8 cellular contexts compared by ENCODE assay signal in genomic region chr1:207051615-207051943, GRCh38. TPM values are rescaled to one million over a fixed set of nuclear protein-coding genes. Genes with fewer than 3 reads are reported as not detected.
A peak's percentile ranks its signal among the peaks of the same experiment; 100 is the strongest.
DNase-seq lines count a peak whose midpoint lies in the region; ATAC-seq, FAIRE-seq and TF ChIP-seq lines count a peak whose summit lies in the region.

No MANE protein-coding gene starts in this region.

- H3K18ac ChIP-seq in H1 (ENCODE audit: extremely low read depth, low read length), result no peak overlapping the region

- no peak overlapping the region for H4K8ac ChIP-seq in H1 (ENCODE audit: extremely low read depth, insufficient read depth, low read length)

- H3K79me2 ChIP-seq in OCI-LY3 (ENCODE audit: low read length) (peaks cover 37% of the 10 kb centered on the region), H1 (ENCODE audit: control insufficient read depth in 1 of 2, insufficient read depth in 2 of 2, low read length in 2 of 2) (peaks cover 3 to 39% of the 10 kb centered on the region in 2 experiments; a peak in 3 of 4 replicates), osteoblast (ENCODE audit: insufficient read depth, low read length) (peaks cover 41% of the 10 kb centered on the region)

- H2AFZ ChIP-seq in OCI-LY3 (ENCODE audit: low read depth, low read length) (peak overlapping the region; percentile 98; the same call in 1 of the 2 replicates), H1 (ENCODE audit: low read length) (peak overlapping the region; percentile 98; the same call in 1 of the 2 replicates), osteoblast (ENCODE audit: low read length) (peak overlapping the region; percentile 95)

- TF ChIP-seq CTCF in Calu3 (IDR thresholded peaks at IDR 0.05; ENCODE audit: unreplicated experiment), result no peak
- no peak for TF ChIP-seq CTCF in OCI-LY3 (IDR thresholded peaks at IDR 0.05; ENCODE audit: low read depth, low read length)
- no peak for TF ChIP-seq CTCF in H1 (IDR thresholded peaks at IDR 0.05; ENCODE audit: control extremely low read depth in 1 of 3, insufficient read depth in 1 of 3, low read depth in 1 of 3, low read length in 3 of 3)
- TF ChIP-seq CTCF in osteoblast (IDR thresholded peaks at IDR 0.05; ENCODE audit: extremely low read depth, low read depth, low read length), result no peak

- H3K9me3 ChIP-seq in OCI-LY3 (ENCODE audit: insufficient read depth, low read length) (no peaks in the 10 kb centered on the region), H1 (ENCODE audit: insufficient read depth in 2 of 2, low read depth in 1 of 2, low read length in 1 of 2) (no peaks in the 10 kb centered on the region), osteoblast (ENCODE audit: low read depth, low read length) (no peaks in the 10 kb centered on the region)

- H3K9ac ChIP-seq in OCI-LY3 (ENCODE audit: low read length) (no peak overlapping the region), H1 (replicated peaks in 1 of 4; ENCODE audit: extremely low read depth in 1 of 4, low read depth in 3 of 4, low read length in 3 of 4) (peak overlapping the region in 1 of 4 experiments; percentile 97; a peak in 1 of 7 replicates)

- H3K4me1 ChIP-seq in OCI-LY3 (ENCODE audit: low read length) (peaks cover 41% of the 10 kb centered on the region), H1 (replicated peaks in 1 of 4; ENCODE audit: control insufficient read depth in 3 of 4, insufficient read depth in 4 of 4, low read length in 3 of 4) (peaks cover 0 to 8% (median 2%) of the 10 kb centered on the region in 4 experiments; a peak in 3 of 7 replicates), osteoblast (ENCODE audit: insufficient read depth, low read length) (peaks cover 36% of the 10 kb centered on the region)

- H3K14ac ChIP-seq in H1 (ENCODE audit: insufficient read length), result no peak overlapping the region

- no peak overlapping the region for H3K4ac ChIP-seq in H1 (replicated peaks; ENCODE audit: insufficient read length, low read depth, low read length)

- H4K5ac ChIP-seq in H1 (ENCODE audit: insufficient read length, low read depth, low read length), result no peak overlapping the region

- ATAC-seq in GM19395 (IDR thresholded peaks at IDR 0.05; ENCODE audit: unreplicated experiment), result no peak

- H4K91ac ChIP-seq in H1 (replicated peaks; ENCODE audit: insufficient read length, low read length), result no peak overlapping the region

- H3K27ac ChIP-seq in OCI-LY3 (ENCODE audit: low read length), result no peak overlapping the region
- no peak overlapping the region; the same call in 1 of the 2 replicates for H3K27ac ChIP-seq in H1 (ENCODE audit: low read depth, low read length)
- peak overlapping the region; percentile 95 for H3K27ac ChIP-seq in osteoblast (ENCODE audit: low read depth, low read length)

- H3K27ac Mint-ChIP-seq in Calu3 (ENCODE audit: unreplicated experiment), result peak overlapping the region; percentile 93

- no peak for DNase-seq in Calu3
- no peak for DNase-seq in H1 (ENCODE audit: low read depth in 1 of 2, low spot score in 2 of 2)
- DNase-seq in osteoblast (ENCODE audit: insufficient read length, low spot score, missing footprints), result no peak
- no peak for DNase-seq in HK-2 (ENCODE audit: unreplicated experiment)
- DNase-seq in NCI-H146 treated with DMSO at 0.1 percent for 48 hours (lab: John Stamatoyannopoulos, UW; ENCODE audit: unreplicated experiment), result no peak
- DNase-seq in HPDE6-E6E7 (ENCODE audit: extremely low spot score), result no peak

- H3K36me3 Mint-ChIP-seq in Calu3 (ENCODE audit: insufficient read depth, unreplicated experiment), result peaks cover 76% of the 10 kb centered on the region

- no peak overlapping the region for H2BK5ac ChIP-seq in H1 (ENCODE audit: low read depth, low read length)

- no peak for TF ChIP-seq RAD21 in H1 (IDR thresholded peaks at IDR 0.05 in 1 of 2, conservative IDR thresholded peaks at IDR 0.05 in 1 of 2; ENCODE audit: low read depth in 2 of 2, low read length in 2 of 2)

- POLR2A ChIA-PET in H1 (lab: Charles Lee; ENCODE audit: partially characterized antibody), result no interaction called here

- H3K4me3 Mint-ChIP-seq in Calu3 (ENCODE audit: low read depth, unreplicated experiment), result peak overlapping the region; percentile 97

- no TSS peak for BruUV-seq in Calu3 (replicated peaks; lab: Mats Ljungman, UMichigan)

- TF ChIP-seq POLR2A in H1 (IDR thresholded peaks at IDR 0.05; ENCODE audit: control extremely low read depth in 1 of 2, low read depth in 2 of 2, low read length in 2 of 2), result no peak

- no peak overlapping the region for H2BK15ac ChIP-seq in H1 (ENCODE audit: low read length)

- WGBS in H1 (ENCODE audit: extremely low coverage in 1 of 2, insufficient coverage in 1 of 2, insufficient read length in 1 of 2, insufficient replicate concordance in 2 of 2, low coverage in 1 of 2, low lambda C conversion rate in 2 of 2, missing lambda C conversion rate in 1 of 2), 2 experiments, result 70% methylated on average over 6 of the region's 6 CpGs; no CpG with 5 or more reads in 1 of the 2 experiments

- H3K36me3 ChIP-seq in OCI-LY3 (replicated peaks; ENCODE audit: low read depth, low read length) (peaks cover 25% of the 10 kb centered on the region), H1 (ENCODE audit: control insufficient read depth in 2 of 4, insufficient read depth in 4 of 4, low read length in 3 of 4) (peaks cover 9 to 25% (median 10%) of the 10 kb centered on the region in 4 experiments; a peak in 7 of 8 replicates), osteoblast (ENCODE audit: insufficient read depth, low read length) (peaks cover 22% of the 10 kb centered on the region)

- H3K4me1 Mint-ChIP-seq in Calu3 (ENCODE audit: low read depth, unreplicated experiment), result peaks cover 57% of the 10 kb centered on the region

- intact Hi-C loops in Calu3 (cut with micrococcal nuclease; ENCODE audit: unreplicated experiment), result loop anchor here (2.0 to 10.0 kb wide), 3 partner anchors 19 to 47 kb away; partner anchors contain the start of gene C1orf116

- H3K27me3 Mint-ChIP-seq in Calu3 (ENCODE audit: unreplicated experiment), result no peaks in the 10 kb centered on the region

- no peak for FAIRE-seq in H1 (lab: Jason Lieb, UNC)

- H3K23me2 ChIP-seq in H1 (ENCODE audit: low read depth, low read length), result peaks cover 5% of the 10 kb centered on the region; the same call in 1 of the 2 replicates

- H2BK120ac ChIP-seq in H1 (replicated peaks; ENCODE audit: low read depth, low read length), result no peak overlapping the region

- no peaks in the 10 kb centered on the region for H3K9me3 Mint-ChIP-seq in Calu3 (ENCODE audit: low read depth, unreplicated experiment)

- H3K79me1 ChIP-seq in H1 (ENCODE audit: low read depth, low read length), result no peaks in the 10 kb centered on the region; the same call in 1 of the 2 replicates

- no peak for TF ChIP-seq EP300 in H1 (IDR thresholded peaks at IDR 0.05; ENCODE audit: borderline replicate concordance in 1 of 2, low read depth in 2 of 2, low read length in 2 of 2)

- H3K4me2 ChIP-seq in OCI-LY3 (ENCODE audit: low read length), result peak overlapping the region; percentile 79; the same call in 1 of the 2 replicates
- H3K4me2 ChIP-seq in H1 (ENCODE audit: insufficient read depth in 1 of 2, low read depth in 2 of 2, low read length in 2 of 2), result peak overlapping the region; percentile 58 to 73; a peak in 3 of 4 replicates
- H3K4me2 ChIP-seq in osteoblast (ENCODE audit: insufficient read depth, low read length), result peak overlapping the region; percentile 95

- no peak overlapping the region for H2AK5ac ChIP-seq in H1 (ENCODE audit: low read depth, low read length)

- no peak overlapping the region for H3K56ac ChIP-seq in H1 (replicated peaks; ENCODE audit: insufficient read length, low read depth, low read length)

- peak overlapping the region; percentile 82; the same call in 1 of the 2 replicates for H3K4me3 ChIP-seq in OCI-LY3 (ENCODE audit: low read length)
- H3K4me3 ChIP-seq in H1 (ENCODE audit: extremely low read depth in 1 of 4, insufficient read depth in 2 of 4, low read depth in 3 of 4, low read length in 4 of 4), result peak overlapping the region; percentile 73 to 99 (median 99); a peak in 6 of 8 replicates
- H3K4me3 ChIP-seq in osteoblast (ENCODE audit: insufficient read depth, low read length), result peak overlapping the region; percentile 97

- CTCF ChIA-PET in Calu3 (lab: Charles Lee) (interaction anchor here (1.0 to 4.9 kb wide), 2 partner anchors 10 to 20 kb away, joined by 3 to 54 read pairs; partner anchors contain the start of gene C1orf116), H1 (lab: Charles Lee; ENCODE audit: partially characterized antibody) (no interaction called here)

- H4K20me1 ChIP-seq in OCI-LY3 (ENCODE audit: insufficient read depth, low read length) (0 out of 2 replicates have a peak, but pooled peaks cover 5% of the 10 kb centered on the region), H1 (replicated peaks in 1 of 2; ENCODE audit: control insufficient read depth in 1 of 2, insufficient read depth in 2 of 2, low read length in 2 of 2) (peaks cover 7 to 12% of the 10 kb centered on the region in 2 experiments), osteoblast (ENCODE audit: insufficient read depth, low read length) (peaks cover 21% of the 10 kb centered on the region)

- H2BK20ac ChIP-seq in H1 (ENCODE audit: low read length), result no peak overlapping the region

- no peak overlapping the region for H3K23ac ChIP-seq in H1 (ENCODE audit: insufficient read length)

- H2BK12ac ChIP-seq in H1 (ENCODE audit: low read depth, low read length), result peak overlapping the region; percentile 46; the same call in 1 of the 2 replicates

- H3K27me3 ChIP-seq in OCI-LY3 (ENCODE audit: low read depth, low read length) (no peaks in the 10 kb centered on the region), H1 (replicated peaks in 1 of 4; ENCODE audit: control insufficient read depth in 3 of 4, extremely low read depth in 1 of 4, insufficient read depth in 3 of 4, low read length in 3 of 4) (no peaks in the 10 kb centered on the region), osteoblast (ENCODE audit: insufficient read depth, low read length) (no peaks in the 10 kb centered on the region)

RNA-seq across cellular contexts. Expression of gene YOD1, which starts 0.6 kb away (rescaled TPM):
- total RNA-seq in Calu3 (2022), result 17.7 and 22.4 TPM in 2 replicates
- total RNA-seq in H1 (2021; fragmentation: NEBNext Ultra II Directional; extraction: Animal tissue kit (Norgen Biotek cat#: 25700)), result 11.8 TPM in 2 replicates
- 1.1 and 1.9 TPM in 2 replicates for polyA plus RNA-seq in H1 (2011; rRNA removed)
- polyA plus RNA-seq in H1 (2011; cell fraction: cytosol; rRNA removed), result 2.5 TPM
- 1.4 TPM for polyA plus RNA-seq in H1 (2011; cell fraction: nucleus; rRNA removed)
- 2.8 to 6.8 TPM (median 3.8 TPM) in 4 replicates for polyA plus RNA-seq in H1 (2012, experiment 1 of 2)
- 0.34 TPM for polyA plus RNA-seq in H1 (2012, experiment 2 of 2)
- 5.9 TPM for polyA plus RNA-seq in H1 (2013, experiment 1 of 2)
- polyA plus RNA-seq in H1 (2013, experiment 2 of 2), result 5.5 TPM
- polyA minus RNA-seq in H1 (2011; rRNA and poly(A)+ RNA removed), result 4.0 and 5.6 TPM in 2 replicates
- 4.0 TPM for polyA minus RNA-seq in H1 (2011; cell fraction: cytosol; rRNA and poly(A)+ RNA removed)
- polyA minus RNA-seq in H1 (2011; cell fraction: nucleus; rRNA and poly(A)+ RNA removed), result 17.4 TPM
- total RNA-seq in osteoblast, result 8.0 and 8.3 TPM in 2 replicates

RNA-seq across cellular contexts. Expression of gene PFKFB2, which starts 1.5 kb away (rescaled TPM):
- total RNA-seq in Calu3 (2022) (52.0 and 54.4 TPM in 2 replicates), osteoblast (14.5 and 17.7 TPM in 2 replicates)
- total RNA-seq in H1 (2021; fragmentation: NEBNext Ultra II Directional; extraction: Animal tissue kit (Norgen Biotek cat#: 25700)), result 17.8 and 19.1 TPM in 2 replicates
- 5.5 and 6.7 TPM in 2 replicates for polyA plus RNA-seq in H1 (2011; rRNA removed)
- 8.2 TPM for polyA plus RNA-seq in H1 (2011; cell fraction: cytosol; rRNA removed)
- 7.2 TPM for polyA plus RNA-seq in H1 (2011; cell fraction: nucleus; rRNA removed)
- polyA plus RNA-seq in H1 (2012, experiment 1 of 2), result 7.9 to 11.8 TPM (median 9.3 TPM) in 4 replicates
- 0.58 TPM for polyA plus RNA-seq in H1 (2012, experiment 2 of 2)
- polyA plus RNA-seq in H1 (2013, experiment 1 of 2), result 6.2 TPM
- polyA plus RNA-seq in H1 (2013, experiment 2 of 2), result 6.1 TPM
- 14.8 and 16.5 TPM in 2 replicates for polyA minus RNA-seq in H1 (2011; rRNA and poly(A)+ RNA removed)
- 6.5 TPM for polyA minus RNA-seq in H1 (2011; cell fraction: cytosol; rRNA and poly(A)+ RNA removed)
- polyA minus RNA-seq in H1 (2011; cell fraction: nucleus; rRNA and poly(A)+ RNA removed), result 8.3 TPM

RNA-seq across cellular contexts. Expression of gene C1orf116, which starts 19.0 kb away (rescaled TPM):
- total RNA-seq in Calu3 (2022) (106 and 124 TPM in 2 replicates), osteoblast (not detected in 2 replicates)
- 3.8 and 3.9 TPM in 2 replicates for total RNA-seq in H1 (2021; fragmentation: NEBNext Ultra II Directional; extraction: Animal tissue kit (Norgen Biotek cat#: 25700))
- 1.7 and 2.2 TPM in 2 replicates for polyA plus RNA-seq in H1 (2011; rRNA removed)
- polyA plus RNA-seq in H1 (2011; cell fraction: cytosol; rRNA removed), result 1.1 TPM
- 2.6 TPM for polyA plus RNA-seq in H1 (2011; cell fraction: nucleus; rRNA removed)
- polyA plus RNA-seq in H1 (2012, experiment 1 of 2), result 3.0 to 3.3 TPM (median 3.2 TPM) in 4 replicates
- 2.9 TPM for polyA plus RNA-seq in H1 (2012, experiment 2 of 2)
- polyA plus RNA-seq in H1 (2013, experiment 1 of 2), result 2.7 TPM
- polyA plus RNA-seq in H1 (2013, experiment 2 of 2), result 2.8 TPM
- polyA minus RNA-seq in H1 (2011; rRNA and poly(A)+ RNA removed), result 2.0 and 2.4 TPM in 2 replicates
- polyA minus RNA-seq in H1 (2011; cell fraction: cytosol; rRNA and poly(A)+ RNA removed), result 1.8 TPM
- polyA minus RNA-seq in H1 (2011; cell fraction: nucleus; rRNA and poly(A)+ RNA removed), result 3.3 TPM

RNA-seq across cellular contexts. Expression of gene C4BPB, which starts 37.1 kb away (rescaled TPM):
- total RNA-seq in Calu3 (2022) (7.5 and 10.2 TPM in 2 replicates), osteoblast (not detected in 2 replicates)
- not detected in 2 replicates for total RNA-seq in H1 (2021; fragmentation: NEBNext Ultra II Directional; extraction: Animal tissue kit (Norgen Biotek cat#: 25700))
- polyA plus RNA-seq in H1 (2011; rRNA removed), result not detected in 2 replicates
- 0.12 TPM for polyA plus RNA-seq in H1 (2011; cell fraction: cytosol; rRNA removed)
- not detected for polyA plus RNA-seq in H1 (2011; cell fraction: nucleus; rRNA removed)
- polyA plus RNA-seq in H1 (2012, experiment 1 of 2), result not detected in 4 replicates
- polyA plus RNA-seq in H1 (2012, experiment 2 of 2), result not detected
- polyA plus RNA-seq in H1 (2013, experiment 1 of 2), result not detected
- not detected for polyA plus RNA-seq in H1 (2013, experiment 2 of 2)
- polyA minus RNA-seq in H1 (2011; rRNA and poly(A)+ RNA removed), result not detected in 2 replicates
- polyA minus RNA-seq in H1 (2011; cell fraction: cytosol; rRNA and poly(A)+ RNA removed), result 2.9 TPM
- 1.1 TPM for polyA minus RNA-seq in H1 (2011; cell fraction: nucleus; rRNA and poly(A)+ RNA removed)

RNA-seq across cellular contexts. Expression of gene C4BPA, which starts 52.5 kb away (rescaled TPM):
- total RNA-seq in Calu3 (2022) (1.0 and 1.3 TPM in 2 replicates), osteoblast (not detected in 2 replicates)
- total RNA-seq in H1 (2021; fragmentation: NEBNext Ultra II Directional; extraction: Animal tissue kit (Norgen Biotek cat#: 25700)), result not detected in 2 replicates
- polyA plus RNA-seq in H1 (2011; rRNA removed), result not detected in 2 replicates
- polyA plus RNA-seq in H1 (2011; cell fraction: cytosol; rRNA removed), result not detected
- polyA plus RNA-seq in H1 (2011; cell fraction: nucleus; rRNA removed), result not detected
- polyA plus RNA-seq in H1 (2012, experiment 1 of 2), result not detected in 4 replicates
- not detected for polyA plus RNA-seq in H1 (2012, experiment 2 of 2)
- polyA plus RNA-seq in H1 (2013, experiment 1 of 2), result not detected
- not detected for polyA plus RNA-seq in H1 (2013, experiment 2 of 2)
- not detected in 2 replicates for polyA minus RNA-seq in H1 (2011; rRNA and poly(A)+ RNA removed)
- polyA minus RNA-seq in H1 (2011; cell fraction: cytosol; rRNA and poly(A)+ RNA removed), result not detected
- not detected for polyA minus RNA-seq in H1 (2011; cell fraction: nucleus; rRNA and poly(A)+ RNA removed)

Comparison
In these comparisons a context has a peak if more than half of its experiments do, and no peak if none do; other contexts are left out.
1. RNA of gene C1orf116, which starts 19.0 kb away (total RNA-seq): 106 to 124 TPM in Calu3; 3.8 to 3.9 TPM in H1 and not detected in osteoblast; every median in the first group is over 10 times any median in the second.
2. Peak in every context shown above with its lines, with median percentiles within 50 percentile points of each other: H2AFZ ChIP-seq, H3K4me2 ChIP-seq and H3K4me3 ChIP-seq.